In genomic region chr17:13751485-13751793, GRCh38 we compare ENCODE assay signal across 15 cellular contexts.
"Had no signal": no experiment of that assay in that cellular context is flagged by ENCODE, and none has a peak within 500 bp of the region (broad histone marks: within the 10 kb centered on the region; RNA-seq: fewer than 3 reads in every experiment).

No MANE protein-coding gene starts in this region.

- ATAC-seq: body of pancreas; esophagus mucosa; left lobe of liver; naive thymus-derived CD4-positive, alpha-beta T cell had no signal

- H3K27ac ChIP-seq: body of pancreas, colonic mucosa, right atrium auricular region, skin epidermis, suprapubic skin had no signal

- H3K36me3 ChIP-seq: colonic mucosa, right atrium auricular region, suprapubic skin had no signal

- H3K9me3 ChIP-seq: colonic mucosa, mucosa of descending colon, right atrium auricular region, suprapubic skin had no signal

- H3K27me3 ChIP-seq: body of pancreas, colonic mucosa, right atrium auricular region, suprapubic skin had no signal

- H3K4me3 ChIP-seq: body of pancreas, colonic mucosa, mucosa of descending colon, right atrium auricular region, skin epidermis, suprapubic skin had no signal

- H3K4me1 ChIP-seq: body of pancreas, colonic mucosa, right atrium auricular region, suprapubic skin had no signal

- DNase-seq: activated CD4-positive, alpha-beta T cell treated with anti-CD3 and anti-CD28 coated beads, Interleukin-2, amount 10 ng/mL, durations not matched to agents 7 days and 5 days; activated CD4-positive, CD25-positive, alpha-beta regulatory T cell; activated gamma-delta T cell treated with Interleukin-2 at 50 U/mL for 16 hours; amniotic stem cell; body of pancreas; central memory CD4-positive, alpha-beta T cell; naive thymus-derived CD4-positive, alpha-beta T cell; nucleus accumbens had no signal
